1 cellular context compared by ENCODE assay signal in genomic region chr7:90595801-90596683, GRCh38.
TF ChIP-seq lines count a peak whose summit lies in the region.

Gene CDK14, plus strand, starts transcription at chr7:90596321. Its CDS starts 307 bp downstream, at chr7:90596628.

TF ChIP-seq in K562, 482 proteins besides CTCF, POLR2A, EP300 and RAD21 (continued from another document):
- TF ChIP-seq, protein P1, sequence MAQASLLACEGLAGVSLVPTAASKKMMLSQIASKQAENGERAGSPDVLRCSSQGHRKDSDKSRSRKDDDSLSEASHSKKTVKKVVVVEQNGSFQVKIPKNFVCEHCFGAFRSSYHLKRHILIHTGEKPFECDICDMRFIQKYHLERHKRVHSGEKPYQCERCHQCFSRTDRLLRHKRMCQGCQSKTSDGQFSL (CRISPR knock-in tag; IDR thresholded peaks at IDR 0.05) = 0 out of 2 replicates have a peak, but pooled peaks have one; percentile 37
- TF ChIP-seq, protein P1 (tag; IDR thresholded peaks at IDR 0.05) = no peak
- peak; percentile 94 for TF ChIP-seq CTCFL (IDR thresholded peaks at IDR 0.05; ENCODE audit: borderline replicate concordance, insufficient read depth, low read depth, low read length, poor library complexity, severe bottlenecking)
- TF ChIP-seq SMAD4 (CRISPR knock-in tag; conservative IDR thresholded peaks at IDR 0.05) = peak; percentile 76
- 0 out of 2 replicates have a peak, but pooled peaks have one; percentile 29 for TF ChIP-seq ZNF592 (IDR thresholded peaks at IDR 0.05)
- TF ChIP-seq, protein P2, sequence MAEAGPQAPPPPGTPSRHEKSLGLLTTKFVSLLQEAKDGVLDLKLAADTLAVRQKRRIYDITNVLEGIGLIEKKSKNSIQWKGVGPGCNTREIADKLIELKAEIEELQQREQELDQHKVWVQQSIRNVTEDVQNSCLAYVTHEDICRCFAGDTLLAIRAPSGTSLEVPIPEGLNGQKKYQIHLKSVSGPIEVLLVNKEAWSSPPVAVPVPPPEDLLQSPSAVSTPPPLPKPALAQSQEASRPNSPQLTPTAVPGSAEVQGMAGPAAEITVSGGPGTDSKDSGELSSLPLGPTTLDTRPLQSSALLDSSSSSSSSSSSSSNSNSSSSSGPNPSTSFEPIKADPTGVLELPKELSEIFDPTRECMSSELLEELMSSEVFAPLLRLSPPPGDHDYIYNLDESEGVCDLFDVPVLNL (CRISPR knock-in tag; IDR thresholded peaks at IDR 0.05; ENCODE audit: low read depth) = no peak
- TF ChIP-seq, protein P3, sequence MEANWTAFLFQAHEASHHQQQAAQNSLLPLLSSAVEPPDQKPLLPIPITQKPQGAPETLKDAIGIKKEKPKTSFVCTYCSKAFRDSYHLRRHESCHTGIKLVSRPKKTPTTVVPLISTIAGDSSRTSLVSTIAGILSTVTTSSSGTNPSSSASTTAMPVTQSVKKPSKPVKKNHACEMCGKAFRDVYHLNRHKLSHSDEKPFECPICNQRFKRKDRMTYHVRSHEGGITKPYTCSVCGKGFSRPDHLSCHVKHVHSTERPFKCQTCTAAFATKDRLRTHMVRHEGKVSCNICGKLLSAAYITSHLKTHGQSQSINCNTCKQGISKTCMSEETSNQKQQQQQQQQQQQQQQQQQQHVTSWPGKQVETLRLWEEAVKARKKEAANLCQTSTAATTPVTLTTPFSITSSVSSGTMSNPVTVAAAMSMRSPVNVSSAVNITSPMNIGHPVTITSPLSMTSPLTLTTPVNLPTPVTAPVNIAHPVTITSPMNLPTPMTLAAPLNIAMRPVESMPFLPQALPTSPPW (CRISPR knock-in tag; IDR thresholded peaks at IDR 0.05) = peak; percentile 79
- TF ChIP-seq, protein P4, sequence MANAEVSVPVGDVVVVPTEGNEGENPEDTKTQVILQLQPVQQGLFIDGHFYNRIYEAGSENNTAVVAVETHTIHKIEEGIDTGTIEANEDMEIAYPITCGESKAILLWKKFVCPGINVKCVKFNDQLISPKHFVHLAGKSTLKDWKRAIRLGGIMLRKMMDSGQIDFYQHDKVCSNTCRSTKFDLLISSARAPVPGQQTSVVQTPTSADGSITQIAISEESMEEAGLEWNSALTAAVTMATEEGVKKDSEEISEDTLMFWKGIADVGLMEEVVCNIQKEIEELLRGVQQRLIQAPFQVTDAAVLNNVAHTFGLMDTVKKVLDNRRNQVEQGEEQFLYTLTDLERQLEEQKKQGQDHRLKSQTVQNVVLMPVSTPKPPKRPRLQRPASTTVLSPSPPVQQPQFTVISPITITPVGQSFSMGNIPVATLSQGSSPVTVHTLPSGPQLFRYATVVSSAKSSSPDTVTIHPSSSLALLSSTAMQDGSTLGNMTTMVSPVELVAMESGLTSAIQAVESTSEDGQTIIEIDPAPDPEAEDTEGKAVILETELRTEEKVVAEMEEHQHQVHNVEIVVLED (CRISPR knock-in tag; IDR thresholded peaks at IDR 0.05) = 0 out of 2 replicates have a peak, but pooled peaks have one; percentile 25
- TF ChIP-seq E2F3 (CRISPR knock-in tag; IDR thresholded peaks at IDR 0.05) = no peak
- peak; percentile 28; the same call in 1 of the 2 replicates for TF ChIP-seq CREM (IDR thresholded peaks at IDR 0.05; ENCODE audit: low read depth)
- no peak for TF ChIP-seq SMARCB1 (IDR thresholded peaks at IDR 0.05; ENCODE audit: insufficient read length, low read depth)
- no peak for TF ChIP-seq ZNF41 (CRISPR knock-in tag; conservative IDR thresholded peaks at IDR 0.05)
- TF ChIP-seq ZNF785 (CRISPR knock-in tag; IDR thresholded peaks at IDR 0.05) = no peak
- TF ChIP-seq XRCC5 (IDR thresholded peaks at IDR 0.05; ENCODE audit: low read depth, low read length) = no peak
- no peak for TF ChIP-seq ZEB2 (IDR thresholded peaks at IDR 0.05)
- TF ChIP-seq NRF1 (conservative IDR thresholded peaks at IDR 0.05 in 1 of 2, IDR thresholded peaks at IDR 0.05 in 1 of 2) = peak; percentile 9 to 39; a peak in 2 of 4 replicates
- TF ChIP-seq, protein P5, sequence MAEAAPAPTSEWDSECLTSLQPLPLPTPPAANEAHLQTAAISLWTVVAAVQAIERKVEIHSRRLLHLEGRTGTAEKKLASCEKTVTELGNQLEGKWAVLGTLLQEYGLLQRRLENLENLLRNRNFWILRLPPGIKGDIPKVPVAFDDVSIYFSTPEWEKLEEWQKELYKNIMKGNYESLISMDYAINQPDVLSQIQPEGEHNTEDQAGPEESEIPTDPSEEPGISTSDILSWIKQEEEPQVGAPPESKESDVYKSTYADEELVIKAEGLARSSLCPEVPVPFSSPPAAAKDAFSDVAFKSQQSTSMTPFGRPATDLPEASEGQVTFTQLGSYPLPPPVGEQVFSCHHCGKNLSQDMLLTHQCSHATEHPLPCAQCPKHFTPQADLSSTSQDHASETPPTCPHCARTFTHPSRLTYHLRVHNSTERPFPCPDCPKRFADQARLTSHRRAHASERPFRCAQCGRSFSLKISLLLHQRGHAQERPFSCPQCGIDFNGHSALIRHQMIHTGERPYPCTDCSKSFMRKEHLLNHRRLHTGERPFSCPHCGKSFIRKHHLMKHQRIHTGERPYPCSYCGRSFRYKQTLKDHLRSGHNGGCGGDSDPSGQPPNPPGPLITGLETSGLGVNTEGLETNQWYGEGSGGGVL (CRISPR knock-in tag; IDR thresholded peaks at IDR 0.05) = no peak
- TF ChIP-seq ZBTB8A (IDR thresholded peaks at IDR 0.05; ENCODE audit: partially characterized antibody) = no peak
- TF ChIP-seq HLTF (IDR thresholded peaks at IDR 0.05) = no peak
- peak; percentile 21 for TF ChIP-seq HNRNPLL (IDR thresholded peaks at IDR 0.05; ENCODE audit: low read depth, low read length, poor library complexity, severe bottlenecking)
- no peak for TF ChIP-seq MCM3 (IDR thresholded peaks at IDR 0.05)
- peak; percentile 66 for TF ChIP-seq ZFX (CRISPR knock-in tag; IDR thresholded peaks at IDR 0.05)
- TF ChIP-seq ZNF766 (CRISPR knock-in tag; conservative IDR thresholded peaks at IDR 0.05) = no peak
- no peak for TF ChIP-seq ZNF146 (CRISPR knock-in tag; IDR thresholded peaks at IDR 0.05; ENCODE audit: unreplicated experiment)
- no peak for TF ChIP-seq XRCC4 (IDR thresholded peaks at IDR 0.05; ENCODE audit: extremely low read depth, insufficient read depth, insufficient read length)
